In genomic region chr18:666177-666576, GRCh38 we compare ENCODE assay signal across 2 cellular contexts.
A peak's percentile ranks its signal among the peaks of the same experiment; 100 is the strongest.
TF ChIP-seq lines count a peak whose summit lies in the region.

No MANE protein-coding gene starts in this region.

TF ChIP-seq in Ishikawa, 13 proteins besides CTCF, POLR2A, EP300 and RAD21 (continued from another document):
- TF ChIP-seq MAX (IDR thresholded peaks at IDR 0.05) (no peak), NFIC (IDR thresholded peaks at IDR 0.05) (no peak), YY1 (IDR thresholded peaks at IDR 0.05; ENCODE audit: low read depth) (no peak)

TF ChIP-seq in HepG2, 621 proteins besides CTCF, POLR2A, EP300 and RAD21 (continued from another document):
- TF ChIP-seq ZHX2 (IDR thresholded peaks at IDR 0.05; ENCODE audit: low read depth) (no peak), ZHX2 (CRISPR knock-in tag; IDR thresholded peaks at IDR 0.05; ENCODE audit: borderline replicate concordance) (no peak), ZNF687 (CRISPR knock-in tag; IDR thresholded peaks at IDR 0.05) (0 out of 2 replicates have a peak, but pooled peaks have one; percentile 12), SMC3 (IDR thresholded peaks at IDR 0.05; ENCODE audit: low read length) (0 out of 2 replicates have a peak, but pooled peaks have one; percentile 9)
